Comparison of ENCODE assay signal across 8 cellular contexts in genomic region chr10:116155191-116155590, GRCh38.
"Had no signal": no experiment of that assay in that cellular context is flagged by ENCODE, and none has a peak within 500 bp of the region (broad histone marks: within the 10 kb centered on the region; RNA-seq: fewer than 3 reads in every experiment).

No MANE protein-coding gene starts in this region.

- H3K4me3 ChIP-seq: GM23338 had no signal

- ATAC-seq: GM23338, HepG2 had no signal

- H3K4me3 Mint-ChIP-seq: GM23338, H9 had no signal

- H3K4me1 Mint-ChIP-seq: GM23338, H9, IgD-negative memory B cell had no signal

- H3K9me3 Mint-ChIP-seq: GM23338, H9 had no signal

- H3K27me3 Mint-ChIP-seq: IgD-negative memory B cell had no signal

- H3K36me3 Mint-ChIP-seq: IgD-negative memory B cell had no signal

- DNase-seq: H9, HCEC 1CT, KBM-7 had no signal

- H3K27ac Mint-ChIP-seq: GM23338, IgD-negative memory B cell had no signal

- H3K27ac ChIP-seq: HL-60, KMS-11 had no signal

- H3K9ac ChIP-seq: KMS-11 had no signal
